In the genomic region with DNA sequence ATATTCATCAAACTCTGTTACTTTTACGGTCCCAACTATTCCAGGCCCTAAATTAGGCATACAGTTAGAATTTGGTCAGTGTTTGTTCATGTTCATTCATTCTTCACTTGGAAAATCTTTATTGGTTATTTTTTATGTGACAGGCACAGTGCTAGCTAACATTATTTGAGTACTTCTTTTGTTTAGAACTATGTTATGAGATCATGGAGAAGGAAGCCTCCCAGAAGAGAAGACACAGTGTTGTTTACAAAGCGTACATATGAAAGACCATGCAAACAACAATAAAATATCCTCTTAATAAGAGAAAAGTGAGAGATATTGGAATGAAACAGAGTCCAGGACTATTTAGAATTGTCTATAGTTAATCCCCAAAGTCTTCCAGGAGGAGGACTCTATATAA, we compare ENCODE assay signal across 37 cellular contexts.
"Had no signal": no experiment of that assay in that cellular context is flagged by ENCODE, and none has a peak within 500 bp of the region (broad histone marks: within the 10 kb centered on the region; RNA-seq: fewer than 3 reads in every experiment).

No MANE protein-coding gene starts in this region.

- H3K27ac ChIP-seq: ascending aorta, cardiac muscle cell, VCaP had no signal

- H3K4me1 Mint-ChIP-seq: activated CD4-positive, alpha-beta memory T cell treated with anti-CD3 and anti-CD28 coated beads, Interleukin-2, amount 10 ng/mL, durations not matched to agents 7 days and 5 days; activated CD4-positive, alpha-beta T cell treated with anti-CD3 and anti-CD28 coated beads for 36 hours; activated CD4-positive, alpha-beta T cell treated with anti-CD3 and anti-CD28 coated beads, Interleukin-2, amount 10 ng/mL, durations not matched to agents 7 days and 5 days; activated CD8-positive, alpha-beta memory T cell treated with anti-CD3 and anti-CD28 coated beads, Interleukin-2, amount 10 ng/mL, durations not matched to agents 7 days and 5 days; activated naive CD4-positive, alpha-beta T cell treated with anti-CD3 and anti-CD28 coated beads, Interleukin-2, amount 10 ng/mL, durations not matched to agents 7 days and 5 days; activated naive CD4-positive, alpha-beta T cell treated with anti-CD3 and anti-CD28 coated beads, Interleukin-2, amount 50 U/mL, for 24 hours; activated naive CD8-positive, alpha-beta T cell treated with anti-CD3 and anti-CD28 coated beads, Interleukin-2, amount 10 ng/mL, durations not matched to agents 7 days and 5 days; activated naive CD8-positive, alpha-beta T cell treated with anti-CD3 and anti-CD28 coated beads, Interleukin-2, amount 50 U/mL, for 24 hours; brain; central memory CD8-positive, alpha-beta T cell had no signal

- H3K27me3 Mint-ChIP-seq: activated CD4-positive, alpha-beta memory T cell treated with anti-CD3 and anti-CD28 coated beads, Interleukin-2, amount 10 ng/mL, durations not matched to agents 7 days and 5 days; activated CD4-positive, alpha-beta T cell treated with anti-CD3 and anti-CD28 coated beads for 36 hours; activated CD4-positive, alpha-beta T cell treated with anti-CD3 and anti-CD28 coated beads, Interleukin-2, amount 10 ng/mL, durations not matched to agents 7 days and 5 days; activated CD8-positive, alpha-beta memory T cell treated with anti-CD3 and anti-CD28 coated beads, Interleukin-2, amount 10 ng/mL, durations not matched to agents 7 days and 5 days; activated naive CD4-positive, alpha-beta T cell treated with anti-CD3 and anti-CD28 coated beads, Interleukin-2, amount 10 ng/mL, durations not matched to agents 7 days and 5 days; activated naive CD4-positive, alpha-beta T cell treated with anti-CD3 and anti-CD28 coated beads, Interleukin-2, amount 50 U/mL, for 24 hours; activated naive CD8-positive, alpha-beta T cell; activated naive CD8-positive, alpha-beta T cell treated with anti-CD3 and anti-CD28 coated beads, Interleukin-2, amount 10 ng/mL, durations not matched to agents 7 days and 5 days; activated T-cell treated with anti-CD3 and anti-CD28 coated beads, Interleukin-2, amount 50 U/mL, for 24 hours; central memory CD8-positive, alpha-beta T cell had no signal

- H3K4me1 ChIP-seq: ascending aorta had no signal

- H3K4me3 Mint-ChIP-seq: activated CD4-positive, alpha-beta memory T cell treated with anti-CD3 and anti-CD28 coated beads, Interleukin-2, amount 10 ng/mL, durations not matched to agents 7 days and 5 days; activated CD4-positive, alpha-beta T cell treated with anti-CD3 and anti-CD28 coated beads for 36 hours; activated CD4-positive, alpha-beta T cell treated with anti-CD3 and anti-CD28 coated beads, Interleukin-2, amount 10 ng/mL, durations not matched to agents 7 days and 5 days; activated CD8-positive, alpha-beta memory T cell treated with anti-CD3 and anti-CD28 coated beads, Interleukin-2, amount 10 ng/mL, durations not matched to agents 7 days and 5 days; activated CD8-positive, alpha-beta T cell treated with anti-CD3 and anti-CD28 coated beads, Interleukin-2, amount 10 ng/mL, durations not matched to agents 7 days and 5 days; activated naive CD4-positive, alpha-beta T cell treated with anti-CD3 and anti-CD28 coated beads, Interleukin-2, amount 10 ng/mL, durations not matched to agents 7 days and 5 days; activated naive CD4-positive, alpha-beta T cell treated with anti-CD3 and anti-CD28 coated beads, Interleukin-2, amount 50 U/mL, for 24 hours; activated naive CD8-positive, alpha-beta T cell; activated naive CD8-positive, alpha-beta T cell treated with anti-CD3 and anti-CD28 coated beads, Interleukin-2, amount 10 ng/mL, durations not matched to agents 7 days and 5 days; activated naive CD8-positive, alpha-beta T cell treated with anti-CD3 and anti-CD28 coated beads, Interleukin-2, amount 50 U/mL, for 24 hours; activated T-cell treated with anti-CD3 and anti-CD28 coated beads, Interleukin-2, amount 50 U/mL, for 24 hours; brain; central memory CD8-positive, alpha-beta T cell; T-helper 1 cell treated with Interleukin-12 subunit alpha and Interleukin-12 subunit beta and Interleukin-4 antibody, amounts not matched to agents 30 μg/mL and 1 μg/mL, for 36 hours; T-helper 2 cell treated with Interferon-gamma antibody and Interleukin-4, amounts not matched to agents 5 μg/mL and 100 μg/mL, for 36 hours had no signal

- H3K36me3 ChIP-seq: ascending aorta, cardiac muscle cell had no signal

- H3K36me3 Mint-ChIP-seq: activated CD8-positive, alpha-beta memory T cell treated with anti-CD3 and anti-CD28 coated beads, Interleukin-2, amount 10 ng/mL, durations not matched to agents 7 days and 5 days; activated naive CD4-positive, alpha-beta T cell treated with anti-CD3 and anti-CD28 coated beads, Interleukin-2, amount 10 ng/mL, durations not matched to agents 7 days and 5 days; activated naive CD4-positive, alpha-beta T cell treated with anti-CD3 and anti-CD28 coated beads, Interleukin-2, amount 50 U/mL, for 24 hours; activated naive CD8-positive, alpha-beta T cell; activated naive CD8-positive, alpha-beta T cell treated with anti-CD3 and anti-CD28 coated beads, Interleukin-2, amount 10 ng/mL, durations not matched to agents 7 days and 5 days had no signal

- DNase-seq: activated CD4-positive, alpha-beta memory T cell treated with anti-CD3 and anti-CD28 coated beads, Interleukin-2, amount 10 ng/mL, durations not matched to agents 7 days and 5 days; activated CD4-positive, alpha-beta T cell treated with anti-CD3 and anti-CD28 coated beads for 1 hour; activated CD4-positive, alpha-beta T cell treated with anti-CD3 and anti-CD28 coated beads for 36 hours; activated CD4-positive, alpha-beta T cell treated with anti-CD3 and anti-CD28 coated beads for 48 hours; activated CD4-positive, alpha-beta T cell treated with anti-CD3 and anti-CD28 coated beads, Interleukin-2, amount 10 ng/mL, durations not matched to agents 7 days and 5 days; activated CD4-positive, alpha-beta T cell treated with anti-CD3 and anti-CD28 coated beads, Interleukin-2, amount 50 U/mL, for 48 hours; activated CD4-positive, CD25-positive, alpha-beta regulatory T cell; activated CD8-positive, alpha-beta memory T cell treated with anti-CD3 and anti-CD28 coated beads for 24 hours; activated CD8-positive, alpha-beta memory T cell treated with anti-CD3 and anti-CD28 coated beads, Interleukin-2, amount 10 ng/mL, durations not matched to agents 7 days and 5 days; activated CD8-positive, alpha-beta memory T cell treated with anti-CD3 and anti-CD28 coated beads, Interleukin-2, amount 50 U/mL, for 48 hours; activated CD8-positive, alpha-beta T cell treated with anti-CD3 and anti-CD28 coated beads, Interleukin-2, amount 10 ng/mL, durations not matched to agents 7 days and 5 days; activated effector memory CD4-positive, alpha-beta T cell treated with Interleukin-2 at 50 U/mL for 16 hours; activated gamma-delta T cell; activated naive CD4-positive, alpha-beta T cell treated with anti-CD3 and anti-CD28 coated beads, Interleukin-2, amount 10 ng/mL, durations not matched to agents 7 days and 5 days; activated naive CD4-positive, alpha-beta T cell treated with Interleukin-2 at 50 U/mL for 16 hours; activated naive CD8-positive, alpha-beta T cell treated with anti-CD3 and anti-CD28 coated beads, Interleukin-2, amount 10 ng/mL, durations not matched to agents 7 days and 5 days; activated naive CD8-positive, alpha-beta T cell treated with anti-CD3 and anti-CD28 coated beads, Interleukin-2, amount 50 U/mL, for 24 hours; activated T-cell treated with anti-CD3 and anti-CD28 coated beads, Interleukin-2, amount 50 U/mL, for 24 hours; activated T-cell treated with anti-CD3 and anti-CD28 coated beads, Interleukin-2, amount 50 U/mL, for 48 hours; amygdala; anterior cingulate cortex; caudate nucleus; cerebellar nuclear complex; T-helper 1 cell; T-helper 2 cell; T-helper 9 cell had no signal

- H3K4me3 ChIP-seq: ascending aorta, cardiac muscle cell had no signal

- H3K27me3 ChIP-seq: ascending aorta, cardiac muscle cell had no signal

- H3K27ac Mint-ChIP-seq: activated CD4-positive, alpha-beta memory T cell treated with anti-CD3 and anti-CD28 coated beads, Interleukin-2, amount 10 ng/mL, durations not matched to agents 7 days and 5 days; activated CD4-positive, alpha-beta T cell treated with anti-CD3 and anti-CD28 coated beads for 36 hours; activated CD4-positive, alpha-beta T cell treated with anti-CD3 and anti-CD28 coated beads, Interleukin-2, amount 10 ng/mL, durations not matched to agents 7 days and 5 days; activated CD8-positive, alpha-beta memory T cell treated with anti-CD3 and anti-CD28 coated beads, Interleukin-2, amount 10 ng/mL, durations not matched to agents 7 days and 5 days; activated CD8-positive, alpha-beta T cell treated with anti-CD3 and anti-CD28 coated beads, Interleukin-2, amount 10 ng/mL, durations not matched to agents 7 days and 5 days; activated naive CD4-positive, alpha-beta T cell treated with anti-CD3 and anti-CD28 coated beads, Interleukin-2, amount 10 ng/mL, durations not matched to agents 7 days and 5 days; activated naive CD4-positive, alpha-beta T cell treated with anti-CD3 and anti-CD28 coated beads, Interleukin-2, amount 50 U/mL, for 24 hours; activated naive CD8-positive, alpha-beta T cell; activated naive CD8-positive, alpha-beta T cell treated with anti-CD3 and anti-CD28 coated beads, Interleukin-2, amount 10 ng/mL, durations not matched to agents 7 days and 5 days; activated naive CD8-positive, alpha-beta T cell treated with anti-CD3 and anti-CD28 coated beads, Interleukin-2, amount 50 U/mL, for 24 hours; activated T-cell treated with anti-CD3 and anti-CD28 coated beads, Interleukin-2, amount 50 U/mL, for 24 hours; activated T-helper 2 cell treated with anti-CD3 and anti-CD28 coated beads, Interferon-gamma antibody, Interleukin-2, Interleukin-4, amounts not matched to agents 10 μg/mL and 5 μg/mL and 100 μg/mL, durations not matched to agents 14 hours and 24 hours and 36 hours; brain; T-helper 1 cell treated with Interleukin-12 subunit alpha and Interleukin-12 subunit beta and Interleukin-4 antibody, amounts not matched to agents 30 μg/mL and 1 μg/mL, for 36 hours; T-helper 2 cell treated with Interferon-gamma antibody and Interleukin-4, amounts not matched to agents 5 μg/mL and 100 μg/mL, for 36 hours had no signal

- ATAC-seq: activated CD4-positive, alpha-beta T cell treated with anti-CD3 and anti-CD28 coated beads for 36 hours; activated CD4-positive, CD25-positive, alpha-beta regulatory T cell treated with anti-CD3 and anti-CD28 coated beads, Interleukin-2, amount 50 U/mL, for 24 hours; activated CD8-positive, alpha-beta memory T cell treated with anti-CD3 and anti-CD28 coated beads, Interleukin-2, amount 10 ng/mL, durations not matched to agents 7 days and 5 days; activated CD8-positive, alpha-beta T cell treated with anti-CD3 and anti-CD28 coated beads, Interleukin-2, amount 10 ng/mL, durations not matched to agents 7 days and 5 days; activated naive CD8-positive, alpha-beta T cell treated with anti-CD3 and anti-CD28 coated beads, Interleukin-2, amount 50 U/mL, for 24 hours had no signal
